12 cellular contexts compared by ENCODE assay signal in the genomic region with DNA sequence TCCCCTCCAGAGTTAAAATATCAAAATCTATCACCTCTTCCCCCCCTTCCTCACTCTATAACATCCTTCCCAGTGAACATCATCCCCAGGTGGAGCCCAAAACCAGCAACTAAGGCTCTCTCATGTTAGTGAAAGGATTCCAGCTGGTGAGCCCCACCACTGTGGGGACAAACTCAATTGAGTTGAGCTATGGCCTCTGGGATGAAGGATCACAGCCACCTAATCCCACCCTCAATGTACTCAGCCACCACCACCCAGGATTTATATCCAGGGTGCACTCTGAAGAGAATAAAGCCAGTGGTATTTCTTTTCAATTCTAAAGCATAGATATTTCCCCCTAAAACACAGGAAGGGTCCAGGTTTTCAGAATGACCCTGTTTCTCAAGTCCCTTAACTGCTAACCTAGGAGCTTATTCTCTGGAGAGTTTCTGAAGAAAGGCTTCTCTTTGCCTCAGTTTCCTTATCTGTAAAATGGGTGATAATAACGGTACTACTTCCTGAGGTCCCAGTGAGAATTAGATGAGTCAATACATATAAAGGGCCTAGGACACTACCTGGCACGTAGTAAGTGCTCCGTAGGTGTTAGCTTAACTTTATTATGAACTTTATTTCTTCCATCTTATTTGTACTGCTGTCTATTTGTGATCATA. TPM values are rescaled to one million over a fixed set of nuclear protein-coding genes. Genes with fewer than 3 reads are reported as not detected.
DNase-seq lines count a peak whose midpoint lies in the region; ATAC-seq, FAIRE-seq and TF ChIP-seq lines count a peak whose summit lies in the region.
"Had no signal": no experiment of that assay in that cellular context is flagged by ENCODE, and none has a peak within 500 bp of the region (broad histone marks: within the 10 kb centered on the region; RNA-seq: fewer than 3 reads in every experiment).

No MANE protein-coding gene starts in this region.

- BruUV-seq in PC-3 (replicated peaks; lab: Mats Ljungman, UMichigan), result no TSS peak

- no peak for TF ChIP-seq RAD21 in A549 (conservative IDR thresholded peaks at IDR 0.05 in 1 of 2, IDR thresholded peaks at IDR 0.05 in 1 of 2)

- no peaks in the 10 kb centered on the region for H4K20me1 ChIP-seq in PC-3 (ENCODE audit: low read length)
- peaks cover 49% of the 10 kb centered on the region for H4K20me1 ChIP-seq in hepatocyte (ENCODE audit: insufficient read depth, poor library complexity, severe bottlenecking)

- H3K9me3 ChIP-seq in A549 (no peaks in the 10 kb centered on the region), PC-3 (ENCODE audit: low read length) (no peaks in the 10 kb centered on the region), hepatocyte (ENCODE audit: low read depth) (no peaks in the 10 kb centered on the region)

- no peaks in the 10 kb centered on the region for H3K27me3 ChIP-seq in PC-3 (ENCODE audit: low read length)
- H3K27me3 ChIP-seq in hepatocyte, result no peaks in the 10 kb centered on the region
- H3K27me3 ChIP-seq in H7 (ENCODE audit: control insufficient read depth, insufficient read depth, low read length), result no peaks in the 10 kb centered on the region

- TF ChIP-seq POLR2A in A549 (IDR thresholded peaks at IDR 0.05; ENCODE audit: low read length), result no peak

- no peak for TF ChIP-seq EP300 in A549 (IDR thresholded peaks at IDR 0.05)

- H3K4me2 ChIP-seq in A549 (peak overlapping the region; percentile 85), PC-3 (ENCODE audit: low read length) (peak overlapping the region; percentile 82; the same call in 1 of the 2 replicates), hepatocyte (peak overlapping the region; percentile 88)

- peaks cover 19% of the 10 kb centered on the region; the same call in 1 of the 2 replicates for H3K79me2 ChIP-seq in PC-3 (ENCODE audit: low read length)
- peaks cover 63% of the 10 kb centered on the region for H3K79me2 ChIP-seq in hepatocyte

- H3K4me3 ChIP-seq in A549, result no peak overlapping the region
- peak overlapping the region; percentile 77; the same call in 1 of the 2 replicates for H3K4me3 ChIP-seq in PC-3 (ENCODE audit: low read length)
- peak overlapping the region; percentile 83 for H3K4me3 ChIP-seq in hepatocyte
- H3K4me3 ChIP-seq in H7 (ENCODE audit: insufficient read depth, low read depth, low read length), result no peak overlapping the region

- H3K9ac ChIP-seq in PC-3 (ENCODE audit: low read length), result no peak overlapping the region

- WGBS in A549 (ENCODE audit: missing lambda C conversion rate), result 95% methylated on average over 3 of the region's 3 CpGs
- 94% methylated on average over 3 of the region's 3 CpGs for WGBS in hepatocyte (ENCODE audit: low lambda C conversion rate, missing lambda C conversion rate)

- no peak for FAIRE-seq in A549 (lab: Jason Lieb, UNC)
- FAIRE-seq: HTR-8/SVneo had no signal

- peaks cover 13% of the 10 kb centered on the region for H3K4me1 ChIP-seq in A549
- H3K4me1 ChIP-seq in PC-3 (ENCODE audit: insufficient read depth, low read length), result peaks cover 17% of the 10 kb centered on the region
- peaks cover 9% of the 10 kb centered on the region for H3K4me1 ChIP-seq in hepatocyte (ENCODE audit: insufficient read depth)

- POLR2A ChIA-PET in A549 (lab: Yijun Ruan, JAX) (interaction anchor here (0.6 kb wide), 1 partner anchor 342 kb away, joined by 9 read pairs; no protein-coding TSS in a partner anchor), PC-3 (lab: Charles Lee; ENCODE audit: unreplicated experiment) (no interaction called here)

- H3K27ac ChIP-seq in A549, result peak overlapping the region; percentile 72 to 94
- H3K27ac ChIP-seq in C4-2B, result peak overlapping the region; percentile 99; the same call in 1 of the 2 replicates
- H3K27ac ChIP-seq in PC-3 (ENCODE audit: low read length), result no peak overlapping the region
- H3K27ac ChIP-seq in hepatocyte, result no peak overlapping the region

- no peaks in the 10 kb centered on the region for H3K36me3 ChIP-seq in PC-3 (ENCODE audit: low read depth, low read length)
- no peaks in the 10 kb centered on the region for H3K36me3 ChIP-seq in hepatocyte (replicated peaks; ENCODE audit: insufficient read depth, low read depth)
- no peaks in the 10 kb centered on the region for H3K36me3 ChIP-seq in H7 (replicated peaks; ENCODE audit: control insufficient read depth, insufficient read depth, low read length)

- H2AFZ ChIP-seq in PC-3 (ENCODE audit: low read length), result no peak overlapping the region
- H2AFZ ChIP-seq in hepatocyte, result no peak overlapping the region

- DNase-seq in A549 (ENCODE audit: low read depth in 1 of 2, low spot score in 1 of 2), result no peak
- DNase-seq in PC-3, result no peak
- no peak for DNase-seq in hepatocyte (ENCODE audit: low spot score)
- DNase-seq in iPS-NIHi7 (ENCODE audit: extremely low spot score), result no peak
- DNase-seq in H7, result no peak
- DNase-seq in NCI-H1092 treated with DMSO at 0.1 percent for 48 hours (lab: John Stamatoyannopoulos, UW), result no peak
- DNase-seq: effector memory CD4-positive, alpha-beta T cell; GF-D8; islet precursor cell; stimulated activated naive CD4-positive, alpha-beta T cell treated with Interleukin-2 at 50 U/mL for 16 hours had no signal

- intact Hi-C loops in PC-3 (cut with micrococcal nuclease), result no loop called here

- TF ChIP-seq CTCF in A549 (IDR thresholded peaks at IDR 0.05) (no peak), C4-2B (conservative IDR thresholded peaks at IDR 0.05) (no peak), PC-3 (conservative IDR thresholded peaks at IDR 0.05; ENCODE audit: low read depth, low read length) (no peak), hepatocyte (IDR thresholded peaks at IDR 0.05; ENCODE audit: poor library complexity) (no peak)

- ATAC-seq in A549 (no peak), PC-3 (no peak)

- CTCF ChIA-PET in A549 (lab: Yijun Ruan, JAX) (no interaction called here), PC-3 (lab: Charles Lee) (no interaction called here)

- H3K9me2 ChIP-seq in PC-3 (replicated peaks; ENCODE audit: low read length) (no peaks in the 10 kb centered on the region), hepatocyte (replicated peaks; ENCODE audit: insufficient read depth) (no peaks in the 10 kb centered on the region)

- peaks cover 12% of the 10 kb centered on the region for H3F3A ChIP-seq in PC-3 (ENCODE audit: low read length, unreplicated experiment)

TF ChIP-seq in A549, 52 proteins besides CTCF, POLR2A, EP300 and RAD21:
- TF ChIP-seq NPAS2 (CRISPR knock-in tag; IDR thresholded peaks at IDR 0.05; ENCODE audit: borderline replicate concordance) (no peak), KDM1A (IDR thresholded peaks at IDR 0.05; ENCODE audit: low read depth) (0 out of 2 replicates have a peak, but pooled peaks have one; percentile 20)

RNA-seq across cellular contexts. Expression of gene BOLA1, which starts 15.6 kb away (rescaled TPM):
- polyA plus RNA-seq in A549 (2011; rRNA removed), result 26.7 and 27.5 TPM in 2 replicates
- polyA plus RNA-seq in A549 (2012; cell fraction: cytosol; rRNA removed), result 52.7 and 54.8 TPM in 2 replicates
- polyA plus RNA-seq in A549 (2012; cell fraction: nucleus; rRNA removed), result 39.5 and 45.1 TPM in 2 replicates
- polyA plus RNA-seq in A549 (2017; fragmentation: RNase III; extraction: RNeasy Plus Mini Kit Qiagen cat#74134 plus additional on column Dnase treatment), result 22.8 to 25.4 TPM (median 23.7 TPM) in 3 replicates
- polyA minus RNA-seq in A549 (2011; rRNA and poly(A)+ RNA removed), result 2.6 and 2.8 TPM in 2 replicates
- total RNA-seq in PC-3 (2014; rRNA removed), result 27.6 and 38.6 TPM in 2 replicates
- 8.5 and 16.1 TPM in 2 replicates for total RNA-seq in hepatocyte
- polyA plus RNA-seq in hepatocyte, result 19.0 and 20.6 TPM in 2 replicates
- total RNA-seq in H7 (2014; rRNA removed; shearing (Covaris generic)), result 27.7 and 40.1 TPM in 2 replicates

RNA-seq across cellular contexts. Expression of gene SV2A, which starts 33.9 kb away (rescaled TPM):
- 0.04 and 0.05 TPM in 2 replicates for polyA plus RNA-seq in A549 (2011; rRNA removed)
- polyA plus RNA-seq in A549 (2012; cell fraction: cytosol; rRNA removed), result 0.12 TPM in 2 replicates
- 0.37 and 0.62 TPM in 2 replicates for polyA plus RNA-seq in A549 (2012; cell fraction: nucleus; rRNA removed)
- 0.07 to 0.13 TPM (median 0.08 TPM) in 3 replicates for polyA plus RNA-seq in A549 (2017; fragmentation: RNase III; extraction: RNeasy Plus Mini Kit Qiagen cat#74134 plus additional on column Dnase treatment)
- polyA minus RNA-seq in A549 (2011; rRNA and poly(A)+ RNA removed), result 0.10 and 0.17 TPM in 2 replicates
- not detected in 2 replicates for total RNA-seq in PC-3 (2014; rRNA removed)
- 4.5 and 5.0 TPM in 2 replicates for total RNA-seq in hepatocyte
- polyA plus RNA-seq in hepatocyte, result 5.5 and 8.9 TPM in 2 replicates
- 40.3 and 42.3 TPM in 2 replicates for total RNA-seq in H7 (2014; rRNA removed; shearing (Covaris generic))

RNA-seq across cellular contexts. Expression of gene SF3B4, which starts 43.9 kb away (rescaled TPM):
- polyA plus RNA-seq in A549 (2011; rRNA removed) (71.2 and 95.1 TPM in 2 replicates), A549 (2017; fragmentation: RNase III; extraction: RNeasy Plus Mini Kit Qiagen cat#74134 plus additional on column Dnase treatment) (92.3 to 97.7 TPM (median 94.6 TPM) in 3 replicates), hepatocyte (58.6 and 68.0 TPM in 2 replicates)
- polyA plus RNA-seq in A549 (2012; cell fraction: cytosol; rRNA removed), result 72.5 and 101 TPM in 2 replicates
- 146 TPM in 2 replicates for polyA plus RNA-seq in A549 (2012; cell fraction: nucleus; rRNA removed)
- 73.2 and 78.5 TPM in 2 replicates for polyA minus RNA-seq in A549 (2011; rRNA and poly(A)+ RNA removed)
- total RNA-seq in PC-3 (2014; rRNA removed) (23.5 and 28.1 TPM in 2 replicates), hepatocyte (16.8 and 23.3 TPM in 2 replicates)
- 32.8 and 39.7 TPM in 2 replicates for total RNA-seq in H7 (2014; rRNA removed; shearing (Covaris generic))

RNA-seq across cellular contexts. Expression of gene MTMR11, which starts 53.0 kb away (rescaled TPM):
- 31.2 and 34.8 TPM in 2 replicates for polyA plus RNA-seq in A549 (2011; rRNA removed)
- 9.7 and 11.3 TPM in 2 replicates for polyA plus RNA-seq in A549 (2012; cell fraction: cytosol; rRNA removed)
- 40.4 and 50.0 TPM in 2 replicates for polyA plus RNA-seq in A549 (2012; cell fraction: nucleus; rRNA removed)
- polyA plus RNA-seq in A549 (2017; fragmentation: RNase III; extraction: RNeasy Plus Mini Kit Qiagen cat#74134 plus additional on column Dnase treatment), result 10.9 to 16.2 TPM (median 14.5 TPM) in 3 replicates
- 50.3 and 50.4 TPM in 2 replicates for polyA minus RNA-seq in A549 (2011; rRNA and poly(A)+ RNA removed)
- total RNA-seq in PC-3 (2014; rRNA removed), result 5.1 and 7.0 TPM in 2 replicates
- total RNA-seq in hepatocyte, result 34.8 and 37.0 TPM in 2 replicates
- polyA plus RNA-seq in hepatocyte, result 34.0 and 40.2 TPM in 2 replicates
- total RNA-seq in H7 (2014; rRNA removed; shearing (Covaris generic)), result 5.2 and 7.9 TPM in 2 replicates

Comparison
In these comparisons a context has a peak if more than half of its experiments do, and no peak if none do; other contexts are left out.
1. H3K27ac ChIP-seq: peak in A549 (2 of 2) and C4-2B (single experiment); none in PC-3 (single experiment) and hepatocyte (single experiment).
2. H3K4me3 ChIP-seq: peak in PC-3 (single experiment) and hepatocyte (single experiment); none in A549 (single experiment) and H7 (single experiment).
3. Peak in every context shown above with its lines, with median percentiles within 50 percentile points of each other: H3K4me2 ChIP-seq.